Comparison of ENCODE assay signal across 9 cellular contexts in genomic region chr1:242017580-242018233, GRCh38. TPM values are rescaled to one million over a fixed set of nuclear protein-coding genes. Genes with fewer than 3 reads are reported as not detected.
DNase-seq lines count a peak whose midpoint lies in the region; ATAC-seq and FAIRE-seq lines count a peak whose summit lies in the region.
"Had no signal": no experiment of that assay in that cellular context is flagged by ENCODE, and none has a peak within 500 bp of the region (broad histone marks: within the 10 kb centered on the region; RNA-seq: fewer than 3 reads in every experiment).

No MANE protein-coding gene starts in this region.

- no peaks in the 10 kb centered on the region for H3K36me3 Mint-ChIP-seq in CD4-positive, CD25-positive, alpha-beta regulatory T cell
- H3K36me3 Mint-ChIP-seq in activated CD4-positive, alpha-beta memory T cell treated with anti-CD3 and anti-CD28 coated beads for 36 hours: no peaks in the 10 kb centered on the region

- intact Hi-C loops in activated CD4-positive, alpha-beta memory T cell treated with anti-CD3 and anti-CD28 coated beads for 36 hours (cut with micrococcal nuclease): loop anchor here (1.0 to 5.0 kb wide), 3 partner anchors 170 to 486 kb away; partner anchors contain the start of gene EXO1
- intact Hi-C loops in posterior cingulate gyrus (cut with DNase I): loop anchor here (2.0 kb wide), 1 partner anchor 121 kb away; no protein-coding TSS in a partner anchor

- FAIRE-seq in frontal cortex (lab: Jason Lieb, UNC): peak; percentile 93

- no peaks in the 10 kb centered on the region for H3K4me1 Mint-ChIP-seq in CD4-positive, CD25-positive, alpha-beta regulatory T cell
- no peaks in the 10 kb centered on the region for H3K4me1 Mint-ChIP-seq in activated CD4-positive, alpha-beta memory T cell treated with anti-CD3 and anti-CD28 coated beads for 36 hours (ENCODE audit: low read depth)

- H3K27me3 Mint-ChIP-seq in CD4-positive, CD25-positive, alpha-beta regulatory T cell: no peaks in the 10 kb centered on the region
- no peaks in the 10 kb centered on the region for H3K27me3 Mint-ChIP-seq in activated CD4-positive, alpha-beta memory T cell treated with anti-CD3 and anti-CD28 coated beads for 36 hours

- H3K36me3 ChIP-seq in CD4-positive, CD25-positive, alpha-beta regulatory T cell (ENCODE audit: control insufficient read depth, insufficient read depth, low read length): no peaks in the 10 kb centered on the region

- no peak overlapping the region for H3K4me3 ChIP-seq in CD4-positive, CD25-positive, alpha-beta regulatory T cell (ENCODE audit: low read depth, low read length)

- H3K27ac ChIP-seq in CD4-positive, CD25-positive, alpha-beta regulatory T cell (ENCODE audit: insufficient read depth, low read length, poor library complexity, severe bottlenecking): no peak overlapping the region

- no peaks in the 10 kb centered on the region for H3K9me3 ChIP-seq in CD4-positive, CD25-positive, alpha-beta regulatory T cell (ENCODE audit: control insufficient read depth in 2 of 2, low read length in 2 of 2)

- no peak overlapping the region for H3K27ac Mint-ChIP-seq in CD4-positive, CD25-positive, alpha-beta regulatory T cell
- H3K27ac Mint-ChIP-seq in activated CD4-positive, alpha-beta memory T cell treated with anti-CD3 and anti-CD28 coated beads for 36 hours: no peak overlapping the region
- H3K27ac Mint-ChIP-seq: T-helper 1 cell treated with Interleukin-12 subunit alpha and Interleukin-12 subunit beta and Interleukin-4 antibody, amounts not matched to agents 30 μg/mL and 1 μg/mL, for 36 hours had no signal

- DNase-seq in CD4-positive, CD25-positive, alpha-beta regulatory T cell: peak in 2 of 3 donors; percentile 15 to 51
- DNase-seq in NCI-H2227 treated with DMSO at 0.1 percent for 48 hours (lab: John Stamatoyannopoulos, UW) (peak; percentile 73), frontal cortex (ENCODE audit: low spot score in 2 of 2) (peak; percentile 24 to 44), posterior cingulate gyrus (peak; percentile 29 to 94 (median 60))
- peak; percentile 50 for DNase-seq in activated CD4-positive, alpha-beta memory T cell treated with anti-CD3 and anti-CD28 coated beads for 36 hours
- DNase-seq in central memory CD4-positive, alpha-beta T cell: no peak

- peaks cover 0 to 1% (median 0%) of the 10 kb centered on the region in 7 donors for H3K9me3 Mint-ChIP-seq in CD4-positive, CD25-positive, alpha-beta regulatory T cell
- no peaks in the 10 kb centered on the region for H3K9me3 Mint-ChIP-seq in activated CD4-positive, alpha-beta memory T cell treated with anti-CD3 and anti-CD28 coated beads for 36 hours
- H3K9me3 Mint-ChIP-seq: T-helper 1 cell treated with Interleukin-12 subunit alpha and Interleukin-12 subunit beta and Interleukin-4 antibody, amounts not matched to agents 30 μg/mL and 1 μg/mL, for 36 hours had no signal

- CTCF ChIA-PET in activated CD4-positive, alpha-beta memory T cell treated with anti-CD3 and anti-CD28 coated beads for 36 hours (lab: Charles Lee): interaction anchor here (0.7 to 1.6 kb wide), 2 partner anchors 48 to 406 kb away, joined by 3 to 10 read pairs; no protein-coding TSS in a partner anchor

- no peaks in the 10 kb centered on the region for H3K4me1 ChIP-seq in CD4-positive, CD25-positive, alpha-beta regulatory T cell (ENCODE audit: control insufficient read depth, insufficient read depth, low read length, poor library complexity, severe bottlenecking)

- H3K27me3 ChIP-seq in CD4-positive, CD25-positive, alpha-beta regulatory T cell (ENCODE audit: control insufficient read depth, insufficient read depth, low read length): no peaks in the 10 kb centered on the region

- ATAC-seq in CD4-positive, CD25-positive, alpha-beta regulatory T cell (ENCODE audit: low read depth in 2 of 2): no peak
- ATAC-seq in GM18858 (IDR thresholded peaks at IDR 0.05; ENCODE audit: unreplicated experiment) (peak; percentile 74), HG03066 (IDR thresholded peaks at IDR 0.05; ENCODE audit: low read depth, unreplicated experiment) (peak; percentile 78)

- H3K4me3 Mint-ChIP-seq in CD4-positive, CD25-positive, alpha-beta regulatory T cell: no peak overlapping the region
- no peak overlapping the region for H3K4me3 Mint-ChIP-seq in activated CD4-positive, alpha-beta memory T cell treated with anti-CD3 and anti-CD28 coated beads for 36 hours
- H3K4me3 Mint-ChIP-seq: T-helper 1 cell treated with Interleukin-12 subunit alpha and Interleukin-12 subunit beta and Interleukin-4 antibody, amounts not matched to agents 30 μg/mL and 1 μg/mL, for 36 hours had no signal

- POLR2A ChIA-PET in activated CD4-positive, alpha-beta memory T cell treated with anti-CD3 and anti-CD28 coated beads for 36 hours (lab: Charles Lee): no interaction called here

RNA-seq across cellular contexts. Expression of gene MAP1LC3C, which starts 18.8 kb away (rescaled TPM):
- total RNA-seq in CD4-positive, CD25-positive, alpha-beta regulatory T cell: not detected
- polyA plus RNA-seq in CD4-positive, CD25-positive, alpha-beta regulatory T cell: not detected
- total RNA-seq in activated CD4-positive, alpha-beta memory T cell treated with anti-CD3 and anti-CD28 coated beads for 36 hours: not detected
- total RNA-seq in frontal cortex: 0.82 TPM

Comparison
In these comparisons a context has a peak if more than half of its experiments do, and no peak if none do; other contexts are left out.
1. ATAC-seq: peak in GM18858 (single experiment) and HG03066 (single experiment); none in CD4-positive, CD25-positive, alpha-beta regulatory T cell (0 of 2).